ENCODE assay signal across 31 cellular contexts in genomic region chr12:103782399-103782798, GRCh38. TPM values are rescaled to one million over a fixed set of nuclear protein-coding genes. Genes with fewer than 3 reads are reported as not detected.
DNase-seq lines count a peak whose midpoint lies in the region; ATAC-seq and TF ChIP-seq lines count a peak whose summit lies in the region.
"Had no signal": no experiment of that assay in that cellular context is flagged by ENCODE, and none has a peak within 500 bp of the region (broad histone marks: within the 10 kb centered on the region; RNA-seq: fewer than 3 reads in every experiment).

No MANE protein-coding gene starts in this region.

- H3K27me3 ChIP-seq in psoas muscle (ENCODE audit: insufficient read depth in 3 of 3, low read length in 2 of 3) (no peaks in the 10 kb centered on the region), sigmoid colon (no peaks in the 10 kb centered on the region), gastrocnemius medialis (no peaks in the 10 kb centered on the region), skeletal muscle tissue (ENCODE audit: control insufficient read depth in 3 of 3, insufficient read depth in 3 of 3, low read length in 3 of 3) (no peaks in the 10 kb centered on the region), testis (no peaks in the 10 kb centered on the region), smooth muscle cell (ENCODE audit: low read depth) (no peaks in the 10 kb centered on the region)
- H3K27me3 ChIP-seq: BE2C; BLaER1; BLaER1 treated with 17β-estradiol and CSF1 and Interleukin-3, amounts not matched to agents 10 nM and 100 nM had no signal

- peak; percentile 54 to 68 (median 64) for ATAC-seq in psoas muscle
- peak; percentile 60 to 69 for ATAC-seq in gastrocnemius medialis
- ATAC-seq in mucosa of descending colon: no peak
- ATAC-seq in HG03442 (IDR thresholded peaks at IDR 0.05; ENCODE audit: unreplicated experiment): no peak
- ATAC-seq: A549; CD8-positive, alpha-beta T cell had no signal

- H3K27ac ChIP-seq in psoas muscle: peak overlapping the region; percentile 87
- peak overlapping the region in 3 of 4 donors; percentile 28 to 49 (median 43) for H3K27ac ChIP-seq in sigmoid colon
- H3K27ac ChIP-seq in gastrocnemius medialis: peak overlapping the region; percentile 83 to 93 (median 87)
- peak overlapping the region; percentile 82 for H3K27ac ChIP-seq in skeletal muscle tissue (ENCODE audit: low read depth, low read length)
- H3K27ac ChIP-seq in testis: no peak overlapping the region
- no peak overlapping the region for H3K27ac ChIP-seq in smooth muscle cell (ENCODE audit: low read depth)
- H3K27ac ChIP-seq: 22Rv1; A549; BLaER1; BLaER1 treated with 17β-estradiol and CSF1 and Interleukin-3, amounts not matched to agents 10 nM and 100 nM; C4-2B had no signal

- no peaks in the 10 kb centered on the region for H3K79me2 ChIP-seq in smooth muscle cell (ENCODE audit: low read depth)

- no peak overlapping the region for H3K9ac ChIP-seq in skeletal muscle tissue (ENCODE audit: low read depth in 1 of 3, low read length in 3 of 3)
- no peak overlapping the region for H3K9ac ChIP-seq in smooth muscle cell (ENCODE audit: low read depth)
- H3K9ac ChIP-seq: BLaER1; BLaER1 treated with 17β-estradiol and CSF1 and Interleukin-3, amounts not matched to agents 10 nM and 100 nM had no signal

- in situ Hi-C loops in gastrocnemius medialis (cut with MboI; ENCODE audit: low sequenced_read_pairs in 4 of 4): loop anchor here in 2 of 4 donors (10.0 kb wide), 1 partner anchor 72 kb away; no protein-coding TSS in a partner anchor

- 54 to 87% (median 63%) methylated on average over 3 of the region's 3 CpGs for WGBS in psoas muscle, 3 donors
- 97 to 98% methylated on average over 3 of the region's 3 CpGs for WGBS in sigmoid colon, 2 donors
- WGBS in testis, 2 donors: 93 to 94% methylated on average over 3 of the region's 3 CpGs
- WGBS in smooth muscle cell (ENCODE audit: low lambda C conversion rate): 99% methylated on average over 3 of the region's 3 CpGs

- H3K4me1 ChIP-seq in psoas muscle: peaks cover 53% of the 10 kb centered on the region
- peaks cover 0 to 54% (median 45%) of the 10 kb centered on the region in 4 donors for H3K4me1 ChIP-seq in sigmoid colon
- peaks cover 45 to 57% of the 10 kb centered on the region in 2 donors for H3K4me1 ChIP-seq in gastrocnemius medialis
- H3K4me1 ChIP-seq in skeletal muscle tissue (ENCODE audit: control insufficient read depth in 3 of 3, insufficient read depth in 3 of 3, low read length in 3 of 3): peaks cover 28 to 48% (median 34%) of the 10 kb centered on the region in 3 donors
- H3K4me1 ChIP-seq in testis: no peaks in the 10 kb centered on the region
- no peaks in the 10 kb centered on the region for H3K4me1 ChIP-seq in mucosa of descending colon (ENCODE audit: low read depth)
- no peaks in the 10 kb centered on the region for H3K4me1 ChIP-seq in smooth muscle cell (ENCODE audit: low read depth)
- H3K4me1 ChIP-seq: BE2C; BLaER1; BLaER1 treated with 17β-estradiol and CSF1 and Interleukin-3, amounts not matched to agents 10 nM and 100 nM had no signal

- no peak overlapping the region for H2AFZ ChIP-seq in smooth muscle cell (ENCODE audit: low read depth)

- no peak overlapping the region for H3K4me2 ChIP-seq in smooth muscle cell
- H3K4me2 ChIP-seq: A549; BLaER1; BLaER1 treated with 17β-estradiol and CSF1 and Interleukin-3, amounts not matched to agents 10 nM and 100 nM had no signal

- no peak for TF ChIP-seq POLR2A in sigmoid colon (IDR thresholded peaks at IDR 0.05)
- peak in 1 of 2 donors; percentile 34 for TF ChIP-seq POLR2A in gastrocnemius medialis (IDR thresholded peaks at IDR 0.05)
- no peak for TF ChIP-seq POLR2A in testis (IDR thresholded peaks at IDR 0.05)

- H3K4me3 ChIP-seq in psoas muscle: no peak overlapping the region
- H3K4me3 ChIP-seq in sigmoid colon: no peak overlapping the region
- H3K4me3 ChIP-seq in gastrocnemius medialis: no peak overlapping the region
- H3K4me3 ChIP-seq in skeletal muscle tissue (ENCODE audit: low read length in 3 of 3): no peak overlapping the region
- H3K4me3 ChIP-seq in testis: no peak overlapping the region
- H3K4me3 ChIP-seq in mucosa of descending colon: no peak overlapping the region
- no peak overlapping the region for H3K4me3 ChIP-seq in smooth muscle cell
- H3K4me3 ChIP-seq: A549; BLaER1; BLaER1 treated with 17β-estradiol and CSF1 and Interleukin-3, amounts not matched to agents 10 nM and 100 nM had no signal

- no peak for TF ChIP-seq CTCF in psoas muscle (IDR thresholded peaks at IDR 0.05)
- no peak for TF ChIP-seq CTCF in sigmoid colon (IDR thresholded peaks at IDR 0.05)
- no peak for TF ChIP-seq CTCF in gastrocnemius medialis (IDR thresholded peaks at IDR 0.05 in 4 of 5, conservative IDR thresholded peaks at IDR 0.05 in 1 of 5)
- no peak for TF ChIP-seq CTCF in testis (IDR thresholded peaks at IDR 0.05)
- no peak for TF ChIP-seq CTCF in mucosa of descending colon (IDR thresholded peaks at IDR 0.05)
- no peak for TF ChIP-seq CTCF in smooth muscle cell (IDR thresholded peaks at IDR 0.05; ENCODE audit: borderline replicate concordance, insufficient read depth, poor library complexity, severe bottlenecking)

- H3K36me3 ChIP-seq in psoas muscle (ENCODE audit: insufficient read depth in 1 of 2, low read depth in 1 of 2) (peaks cover 3 to 18% of the 10 kb centered on the region in 2 donors), sigmoid colon (peaks cover 68 to 100% (median 85%) of the 10 kb centered on the region in 4 donors), gastrocnemius medialis (peaks cover 0 to 4% of the 10 kb centered on the region in 2 donors), skeletal muscle tissue (ENCODE audit: control insufficient read depth in 3 of 3, insufficient read depth in 3 of 3, low read length in 3 of 3) (peaks cover 0 to 5% (median 0%) of the 10 kb centered on the region in 3 donors), testis (ENCODE audit: low read depth, missing control alignments) (no peaks in the 10 kb centered on the region), mucosa of descending colon (ENCODE audit: low read depth) (no peaks in the 10 kb centered on the region), smooth muscle cell (ENCODE audit: low read depth) (no peaks in the 10 kb centered on the region)

- DNase-seq in psoas muscle (no peak), sigmoid colon (peak; percentile 25), gastrocnemius medialis (peak; percentile 48 to 58), testis (no peak), mucosa of descending colon (no peak), smooth muscle cell (lab: John Stamatoyannopoulos, UW; ENCODE audit: unreplicated experiment) (no peak)
- DNase-seq: 8988T; ACHN; AML-193; BE2C; C1 segment of cervical spinal cord; Caco-2; Calu3; CD4-positive, alpha-beta memory T cell; CD4-positive, alpha-beta T cell; CD4-positive, CD25-positive, alpha-beta regulatory T cell; CD8-positive, alpha-beta memory T cell; CD8-positive, alpha-beta T cell; COR-L47; DMS 273 treated with DMSO at 0.1 percent for 48 hours; DMS153; DMS53; DND-41; EL had no signal

- no peaks in the 10 kb centered on the region for H3K9me3 ChIP-seq in psoas muscle
- no peaks in the 10 kb centered on the region for H3K9me3 ChIP-seq in sigmoid colon
- H3K9me3 ChIP-seq in gastrocnemius medialis: no peaks in the 10 kb centered on the region
- H3K9me3 ChIP-seq in skeletal muscle tissue (ENCODE audit: control insufficient read depth in 3 of 3, low read length in 3 of 3): no peaks in the 10 kb centered on the region
- no peaks in the 10 kb centered on the region for H3K9me3 ChIP-seq in testis
- no peaks in the 10 kb centered on the region for H3K9me3 ChIP-seq in mucosa of descending colon
- H3K9me3 ChIP-seq in smooth muscle cell (replicated peaks; ENCODE audit: low read depth): no peaks in the 10 kb centered on the region
- H3K9me3 ChIP-seq: A549; BE2C; BLaER1; BLaER1 treated with 17β-estradiol and CSF1 and Interleukin-3, amounts not matched to agents 10 nM and 100 nM; Caco-2 had no signal

- intact Hi-C loops in psoas muscle (cut with DNase I): loop anchor here in 1 of 2 donors (5.0 kb wide), 1 partner anchor 60 kb away; the partner anchor contains the start of gene NT5DC3
- intact Hi-C loops in sigmoid colon (cut with DNase I): no loop called here
- intact Hi-C loops in gastrocnemius medialis (cut with DNase I; ENCODE audit: low total_unique reads): loop anchor here (2.0 to 10.0 kb wide), 2 partner anchors 58 to 1442 kb away; partner anchors contain the start of gene NT5DC3
- intact Hi-C loops in testis (cut with DNase I; ENCODE audit: low total_unique reads): no loop called here
- intact Hi-C loops in mucosa of descending colon (cut with DNase I, micrococcal nuclease): no loop called here

- H3F3A ChIP-seq in smooth muscle cell (ENCODE audit: low read depth): no peaks in the 10 kb centered on the region

- TF ChIP-seq EP300 in sigmoid colon (IDR thresholded peaks at IDR 0.05): no peak

- H4K20me1 ChIP-seq in smooth muscle cell (ENCODE audit: low read depth): no peaks in the 10 kb centered on the region
- H4K20me1 ChIP-seq: BLaER1; BLaER1 treated with 17β-estradiol and CSF1 and Interleukin-3, amounts not matched to agents 10 nM and 100 nM had no signal

RNA-seq across cellular contexts. Expression of gene NT5DC3, which starts 58.6 kb away (rescaled TPM):
- total RNA-seq in psoas muscle (10 to 100 TPM; 15.2 to 64.2 (median 19.5) TPM), sigmoid colon (100 to 1,000 TPM; 179 to 346 (median 240) TPM), gastrocnemius medialis (10 to 100 TPM in 3 of 4 donors, 1 to 10 TPM in 1; 8.8 to 18.7 (median 13.9) TPM), skeletal muscle tissue (9.9 TPM), testis (10 to 100 TPM; 16.1 to 25.4 TPM), mucosa of descending colon (100 to 1,000 TPM in 1 of 3 donors, 10 to 100 TPM in 2; 13.7 to 283 (median 18.0) TPM), smooth muscle cell (1.4 and 4.1 TPM in 2 replicates)
- polyA plus RNA-seq in psoas muscle (10 to 100 TPM in 1 of 3 donors, 1 to 10 TPM in 2; 5.2 to 16.2 (median 7.3) TPM), sigmoid colon (1 to 10 TPM in 2 of 3 donors, under 1 TPM in 1; 0.23 to 6.8 (median 1.8) TPM), testis (ENCODE audit: insufficient read depth, low read depth, low replicate concordance) (5.7 TPM), smooth muscle cell (0.57 and 1.9 TPM in 2 replicates)

Comparison
In these comparisons a context has a peak if more than half of its experiments do, and no peak if none do; other contexts are left out.
1. ATAC-seq: peak in psoas muscle (4 of 4) and gastrocnemius medialis (2 of 2); none in mucosa of descending colon (single experiment) and HG03442 (single experiment).
2. DNase-seq: peak in sigmoid colon (single experiment) and gastrocnemius medialis (2 of 2); none in psoas muscle (0 of 2), testis (single experiment), mucosa of descending colon (0 of 3) and smooth muscle cell (single experiment).
3. H3K27ac ChIP-seq: peak in psoas muscle (single experiment), sigmoid colon (3 of 4), gastrocnemius medialis (4 of 4) and skeletal muscle tissue (single experiment); none in testis (0 of 2) and smooth muscle cell (single experiment).